19 cellular contexts compared by ENCODE assay signal in the genomic region with DNA sequence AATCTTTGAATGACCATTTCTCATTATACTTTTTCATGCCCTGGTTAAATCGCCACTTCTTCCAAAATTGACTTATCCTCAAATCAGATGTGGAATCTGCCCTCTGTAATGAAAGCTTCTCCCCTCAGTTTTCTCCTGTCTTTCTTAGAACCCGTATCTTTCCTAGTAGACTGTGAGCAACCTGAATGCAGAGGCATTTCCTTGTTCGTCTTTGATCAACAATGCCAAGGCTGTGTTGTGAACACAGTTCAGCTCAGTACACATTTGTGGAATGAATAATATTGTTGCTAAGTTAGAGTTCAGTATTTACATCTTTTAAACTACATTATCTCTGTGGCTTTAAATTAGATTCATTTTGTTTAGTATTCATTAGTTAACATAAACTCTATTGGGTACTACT.
"Had no signal": no experiment of that assay in that cellular context is flagged by ENCODE, and none has a peak within 500 bp of the region (broad histone marks: within the 10 kb centered on the region; RNA-seq: fewer than 3 reads in every experiment).

No MANE protein-coding gene starts in this region.

- H2AFZ ChIP-seq: hepatocyte had no signal

- ATAC-seq: foreskin keratinocyte, gastroesophageal sphincter, heart left ventricle, left lung, left ventricle myocardium superior, lower lobe of right lung had no signal

- H3K4me3 ChIP-seq: colonic mucosa, esophagus muscularis mucosa, gastroesophageal sphincter, heart left ventricle, hepatocyte, left lung, lower lobe of right lung had no signal

- DNase-seq: colonic mucosa; cortex of kidney; effector CD8-positive, alpha-beta T cell; foreskin keratinocyte; heart left ventricle; hypothalamus; immature natural killer cell; islet precursor cell; kidney; kidney glomerular epithelial cell; left lung; left ventricle myocardium superior; lower lobe of right lung; mesenchymal stem cell had no signal

- H3K79me2 ChIP-seq: hepatocyte had no signal

- H3K27me3 ChIP-seq: colonic mucosa, esophagus muscularis mucosa, foreskin keratinocyte, gastroesophageal sphincter, heart left ventricle, hepatocyte, left lung had no signal

- FAIRE-seq: endothelial cell of umbilical vein, frontal cortex, kidney had no signal

- H3K4me2 ChIP-seq: hepatocyte had no signal

- H3K9me3 ChIP-seq: colonic mucosa, esophagus muscularis mucosa, gastroesophageal sphincter, heart left ventricle, left lung, lower lobe of right lung had no signal

- H3K36me3 ChIP-seq: colonic mucosa, esophagus muscularis mucosa, gastroesophageal sphincter, heart left ventricle, left lung, lower lobe of right lung had no signal

- H3K27ac ChIP-seq: colonic mucosa, esophagus muscularis mucosa, foreskin keratinocyte, gastroesophageal sphincter, heart left ventricle, hepatocyte, left lung, lower lobe of right lung had no signal

- H3K4me1 ChIP-seq: colonic mucosa, gastroesophageal sphincter, heart left ventricle, left lung, lower lobe of right lung had no signal
